Comparison of ENCODE assay signal across 26 cellular contexts in the genomic region with DNA sequence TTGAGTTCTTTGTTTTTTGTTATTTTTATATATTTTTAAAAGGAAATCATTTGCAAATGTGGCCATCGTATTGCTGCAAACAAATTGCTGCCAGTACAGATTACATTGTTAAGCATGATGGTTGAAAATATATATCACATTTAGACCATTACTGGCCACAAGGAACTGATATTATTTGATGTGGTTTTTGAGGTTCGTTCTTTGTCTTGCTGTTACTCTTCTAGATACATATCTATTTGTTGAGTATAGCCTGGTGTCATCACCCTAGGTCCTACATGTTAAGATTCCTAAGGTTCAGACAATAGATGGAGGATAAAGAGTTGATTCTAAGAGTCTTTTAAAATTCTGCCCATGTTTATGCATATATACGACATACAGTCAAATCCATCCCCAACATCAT.
DNase-seq lines count a peak whose midpoint lies in the region; ATAC-seq and TF ChIP-seq lines count a peak whose summit lies in the region.
"Had no signal": no experiment of that assay in that cellular context is flagged by ENCODE, and none has a peak within 500 bp of the region (broad histone marks: within the 10 kb centered on the region; RNA-seq: fewer than 3 reads in every experiment).

No MANE protein-coding gene starts in this region.

- CTCF ChIA-PET in activated CD8-positive, alpha-beta memory T cell treated with anti-CD3 and anti-CD28 coated beads, Interleukin-2, amount 10 ng/mL, durations not matched to agents 7 days and 5 days (lab: Charles Lee): no interaction called here
- CTCF ChIA-PET in mammary epithelial cell (lab: Charles Lee; ENCODE audit: low non-redundant PET): no interaction called here

- H3K9me3 ChIP-seq in BLaER1 (peaks cover 29% of the 10 kb centered on the region), mammary epithelial cell (replicated peaks; ENCODE audit: insufficient read depth, low read length) (no peaks in the 10 kb centered on the region)
- H3K9me3 ChIP-seq: breast epithelium, colonic mucosa, sigmoid colon had no signal

- peaks cover 4% of the 10 kb centered on the region for H3K4me1 Mint-ChIP-seq in activated CD8-positive, alpha-beta memory T cell treated with anti-CD3 and anti-CD28 coated beads, Interleukin-2, amount 10 ng/mL, durations not matched to agents 7 days and 5 days

- no TSS peak for BruUV-seq in mammary epithelial cell (replicated peaks; lab: Mats Ljungman, UMichigan)

- TF ChIP-seq CTCF in mammary epithelial cell (conservative IDR thresholded peaks at IDR 0.05 in 1 of 2, IDR thresholded peaks at IDR 0.05 in 1 of 2; ENCODE audit: extremely low read depth in 1 of 2, insufficient read depth in 1 of 2, low read depth in 1 of 2, low read length in 2 of 2): no peak

- ATAC-seq in GM18520 (IDR thresholded peaks at IDR 0.05; ENCODE audit: unreplicated experiment) (peak; percentile 43), HG02610 (IDR thresholded peaks at IDR 0.05; ENCODE audit: unreplicated experiment) (peak; percentile 67), HG03442 (IDR thresholded peaks at IDR 0.05; ENCODE audit: unreplicated experiment) (peak; percentile 62)
- ATAC-seq in activated CD8-positive, alpha-beta memory T cell treated with anti-CD3 and anti-CD28 coated beads, Interleukin-2, amount 10 ng/mL, durations not matched to agents 7 days and 5 days: no peak
- ATAC-seq: effector memory CD8-positive, alpha-beta T cell; left colon had no signal

- H3K27ac Mint-ChIP-seq in activated CD8-positive, alpha-beta memory T cell treated with anti-CD3 and anti-CD28 coated beads, Interleukin-2, amount 10 ng/mL, durations not matched to agents 7 days and 5 days: no peak overlapping the region
- H3K27ac Mint-ChIP-seq: activated CD4-positive, alpha-beta T cell treated with anti-CD3 and anti-CD28 coated beads for 36 hours; activated naive CD4-positive, alpha-beta T cell treated with anti-CD3 and anti-CD28 coated beads for 36 hours; effector memory CD8-positive, alpha-beta T cell; T-helper 1 cell treated with Interleukin-12 subunit alpha and Interleukin-12 subunit beta and Interleukin-4 antibody, amounts not matched to agents 30 μg/mL and 1 μg/mL, for 36 hours had no signal

- H3K36me3 ChIP-seq in BLaER1 (no peaks in the 10 kb centered on the region), mammary epithelial cell (ENCODE audit: insufficient read depth, low read length) (no peaks in the 10 kb centered on the region)
- H3K36me3 ChIP-seq: breast epithelium, colonic mucosa, sigmoid colon had no signal

- intact Hi-C loops in mammary epithelial cell (cut with micrococcal nuclease): no loop called here

- in situ Hi-C loops in mammary epithelial cell (cut with MboI; ENCODE audit: low sequenced_read_pairs in 2 of 2): no loop called here

- H3K4me1 ChIP-seq in BLaER1 (peaks cover 24% of the 10 kb centered on the region), mammary epithelial cell (ENCODE audit: insufficient read depth, low read length) (no peaks in the 10 kb centered on the region)
- H3K4me1 ChIP-seq: breast epithelium, colonic mucosa had no signal

- H3K4me3 ChIP-seq in BLaER1 (no peak overlapping the region), mammary epithelial cell (replicated peaks in 1 of 3; ENCODE audit: insufficient read depth in 1 of 3, low read depth in 2 of 3, low read length in 3 of 3) (no peak overlapping the region)
- H3K4me3 ChIP-seq: breast epithelium, colonic mucosa, sigmoid colon had no signal

- H3K27ac ChIP-seq in BLaER1 (no peak overlapping the region), mammary epithelial cell (ENCODE audit: insufficient read depth, low read depth, low read length) (no peak overlapping the region)
- H3K27ac ChIP-seq: breast epithelium, colonic mucosa, sigmoid colon had no signal

- peaks cover 3% of the 10 kb centered on the region for H3K9me3 Mint-ChIP-seq in activated CD8-positive, alpha-beta memory T cell treated with anti-CD3 and anti-CD28 coated beads, Interleukin-2, amount 10 ng/mL, durations not matched to agents 7 days and 5 days (ENCODE audit: low read depth)
- H3K9me3 Mint-ChIP-seq: effector memory CD8-positive, alpha-beta T cell had no signal

- H2AFZ ChIP-seq in mammary epithelial cell (ENCODE audit: low read depth, low read length): no peak overlapping the region

- no peak overlapping the region for H3K4me3 Mint-ChIP-seq in activated CD8-positive, alpha-beta memory T cell treated with anti-CD3 and anti-CD28 coated beads, Interleukin-2, amount 10 ng/mL, durations not matched to agents 7 days and 5 days
- H3K4me3 Mint-ChIP-seq: activated CD4-positive, alpha-beta T cell treated with anti-CD3 and anti-CD28 coated beads for 36 hours; activated naive CD4-positive, alpha-beta T cell treated with anti-CD3 and anti-CD28 coated beads for 36 hours; effector memory CD8-positive, alpha-beta T cell; T-helper 1 cell treated with Interleukin-12 subunit alpha and Interleukin-12 subunit beta and Interleukin-4 antibody, amounts not matched to agents 30 μg/mL and 1 μg/mL, for 36 hours had no signal

- WGBS in mammary epithelial cell (ENCODE audit: low coverage, missing lambda C conversion rate): 98% methylated on average over 3 of the region's 3 CpGs

- H3K9ac ChIP-seq in BLaER1 (no peak overlapping the region), mammary epithelial cell (ENCODE audit: insufficient read depth, low read length) (no peak overlapping the region)

- H3K4me2 ChIP-seq in BLaER1 (peak overlapping the region; percentile 39), mammary epithelial cell (ENCODE audit: insufficient read depth, low read depth, low read length) (no peak overlapping the region)

- H3K27me3 Mint-ChIP-seq in activated CD8-positive, alpha-beta memory T cell treated with anti-CD3 and anti-CD28 coated beads, Interleukin-2, amount 10 ng/mL, durations not matched to agents 7 days and 5 days: no peaks in the 10 kb centered on the region
- H3K27me3 Mint-ChIP-seq: activated CD4-positive, alpha-beta T cell treated with anti-CD3 and anti-CD28 coated beads for 36 hours; effector memory CD8-positive, alpha-beta T cell; memory B cell had no signal

- dilution Hi-C loops in mammary epithelial cell (cut with HindIII; ENCODE audit: low sequenced_read_pairs): loop anchor here (5.0 kb wide), 1 partner anchor 40 kb away; no protein-coding TSS in a partner anchor

- H3K36me3 Mint-ChIP-seq in activated CD8-positive, alpha-beta memory T cell treated with anti-CD3 and anti-CD28 coated beads, Interleukin-2, amount 10 ng/mL, durations not matched to agents 7 days and 5 days: peaks cover 19% of the 10 kb centered on the region

- H4K20me1 ChIP-seq in BLaER1: no peaks in the 10 kb centered on the region
- H4K20me1 ChIP-seq in mammary epithelial cell (ENCODE audit: insufficient read depth, low read length): no peaks in the 10 kb centered on the region

- H3K79me2 ChIP-seq in mammary epithelial cell (ENCODE audit: insufficient read depth, low read length): no peaks in the 10 kb centered on the region

- H3K27me3 ChIP-seq in BLaER1: no peaks in the 10 kb centered on the region
- no peaks in the 10 kb centered on the region for H3K27me3 ChIP-seq in mammary epithelial cell (ENCODE audit: insufficient read depth, low read length)
- H3K27me3 ChIP-seq: breast epithelium, colonic mucosa, sigmoid colon had no signal

- no peak for DNase-seq in activated CD4-positive, CD25-positive, alpha-beta regulatory T cell treated with anti-CD3 and anti-CD28 coated beads, Interleukin-2, amount 50 U/mL, for 72 hours
- DNase-seq in dermis blood vessel endothelial cell (no peak), mammary epithelial cell (no peak)
- no peak for DNase-seq in activated CD8-positive, alpha-beta memory T cell treated with anti-CD3 and anti-CD28 coated beads, Interleukin-2, amount 10 ng/mL, durations not matched to agents 7 days and 5 days
- DNase-seq: 8988T; activated CD4-positive, alpha-beta T cell treated with anti-CD3 and anti-CD28 coated beads for 36 hours; activated naive CD4-positive, alpha-beta T cell treated with anti-CD3 and anti-CD28 coated beads for 36 hours; activated T-cell treated with anti-CD3 and anti-CD28 coated beads, Interleukin-2, amount 50 U/mL, for 48 hours; amygdala; colonic mucosa; effector memory CD8-positive, alpha-beta T cell; GDM1; HCEC 1CT; left colon; NCI-H1694; NCI-H2171; NCI-H524 treated with DMSO at 0.1 percent for 48 hours; sigmoid colon; trophoblast cell had no signal
